In the genomic region with DNA sequence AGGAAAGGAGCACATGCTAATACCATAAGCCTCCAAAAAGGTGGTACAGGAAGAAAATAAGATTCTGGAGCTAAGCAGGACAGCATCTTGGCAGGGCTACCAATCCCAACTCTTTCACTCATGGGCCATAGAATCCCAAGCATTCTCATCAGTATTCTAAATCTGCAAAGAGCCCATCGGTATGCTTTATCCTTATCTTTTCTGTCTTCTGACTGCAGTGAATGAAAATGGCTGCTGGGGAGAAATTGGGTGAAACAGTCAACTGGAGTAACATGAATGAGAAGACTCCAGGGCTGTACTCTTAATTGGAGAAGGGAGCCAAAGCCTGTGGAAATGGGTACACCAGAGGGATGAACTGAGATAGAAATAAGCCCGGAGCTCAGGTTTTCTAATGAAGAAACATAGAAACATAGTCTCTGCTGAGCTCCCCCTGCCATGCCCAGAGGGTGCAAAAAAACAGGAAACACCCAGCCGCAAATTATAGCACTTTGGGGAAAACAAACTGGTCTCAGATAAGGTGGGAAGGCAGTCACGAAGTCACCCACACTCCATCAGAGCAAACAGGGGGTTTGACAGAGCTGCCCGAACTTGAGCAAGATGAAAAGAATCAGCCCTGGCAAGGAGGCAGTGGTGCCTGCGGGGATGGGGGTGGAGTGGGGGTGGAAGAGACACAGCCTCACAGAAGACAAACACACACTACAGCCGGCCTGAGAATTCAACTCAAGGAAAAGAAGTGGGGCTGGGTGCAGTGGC, we compare ENCODE assay signal across 1 cellular context.
TF ChIP-seq lines count a peak whose summit lies in the region.

No MANE protein-coding gene starts in this region.

TF ChIP-seq in GM12878, 131 proteins besides CTCF, POLR2A, EP300 and RAD21 (continued from another document):
- TF ChIP-seq, protein P1, sequence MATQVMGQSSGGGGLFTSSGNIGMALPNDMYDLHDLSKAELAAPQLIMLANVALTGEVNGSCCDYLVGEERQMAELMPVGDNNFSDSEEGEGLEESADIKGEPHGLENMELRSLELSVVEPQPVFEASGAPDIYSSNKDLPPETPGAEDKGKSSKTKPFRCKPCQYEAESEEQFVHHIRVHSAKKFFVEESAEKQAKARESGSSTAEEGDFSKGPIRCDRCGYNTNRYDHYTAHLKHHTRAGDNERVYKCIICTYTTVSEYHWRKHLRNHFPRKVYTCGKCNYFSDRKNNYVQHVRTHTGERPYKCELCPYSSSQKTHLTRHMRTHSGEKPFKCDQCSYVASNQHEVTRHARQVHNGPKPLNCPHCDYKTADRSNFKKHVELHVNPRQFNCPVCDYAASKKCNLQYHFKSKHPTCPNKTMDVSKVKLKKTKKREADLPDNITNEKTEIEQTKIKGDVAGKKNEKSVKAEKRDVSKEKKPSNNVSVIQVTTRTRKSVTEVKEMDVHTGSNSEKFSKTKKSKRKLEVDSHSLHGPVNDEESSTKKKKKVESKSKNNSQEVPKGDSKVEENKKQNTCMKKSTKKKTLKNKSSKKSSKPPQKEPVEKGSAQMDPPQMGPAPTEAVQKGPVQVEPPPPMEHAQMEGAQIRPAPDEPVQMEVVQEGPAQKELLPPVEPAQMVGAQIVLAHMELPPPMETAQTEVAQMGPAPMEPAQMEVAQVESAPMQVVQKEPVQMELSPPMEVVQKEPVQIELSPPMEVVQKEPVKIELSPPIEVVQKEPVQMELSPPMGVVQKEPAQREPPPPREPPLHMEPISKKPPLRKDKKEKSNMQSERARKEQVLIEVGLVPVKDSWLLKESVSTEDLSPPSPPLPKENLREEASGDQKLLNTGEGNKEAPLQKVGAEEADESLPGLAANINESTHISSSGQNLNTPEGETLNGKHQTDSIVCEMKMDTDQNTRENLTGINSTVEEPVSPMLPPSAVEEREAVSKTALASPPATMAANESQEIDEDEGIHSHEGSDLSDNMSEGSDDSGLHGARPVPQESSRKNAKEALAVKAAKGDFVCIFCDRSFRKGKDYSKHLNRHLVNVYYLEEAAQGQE (IDR thresholded peaks at IDR 0.05; ENCODE audit: low read depth, low read length), result no peak
- TF ChIP-seq, protein P2, sequence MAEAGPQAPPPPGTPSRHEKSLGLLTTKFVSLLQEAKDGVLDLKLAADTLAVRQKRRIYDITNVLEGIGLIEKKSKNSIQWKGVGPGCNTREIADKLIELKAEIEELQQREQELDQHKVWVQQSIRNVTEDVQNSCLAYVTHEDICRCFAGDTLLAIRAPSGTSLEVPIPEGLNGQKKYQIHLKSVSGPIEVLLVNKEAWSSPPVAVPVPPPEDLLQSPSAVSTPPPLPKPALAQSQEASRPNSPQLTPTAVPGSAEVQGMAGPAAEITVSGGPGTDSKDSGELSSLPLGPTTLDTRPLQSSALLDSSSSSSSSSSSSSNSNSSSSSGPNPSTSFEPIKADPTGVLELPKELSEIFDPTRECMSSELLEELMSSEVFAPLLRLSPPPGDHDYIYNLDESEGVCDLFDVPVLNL (IDR thresholded peaks at IDR 0.05; ENCODE audit: low read depth, low read length), result no peak
- TF ChIP-seq, protein P3, sequence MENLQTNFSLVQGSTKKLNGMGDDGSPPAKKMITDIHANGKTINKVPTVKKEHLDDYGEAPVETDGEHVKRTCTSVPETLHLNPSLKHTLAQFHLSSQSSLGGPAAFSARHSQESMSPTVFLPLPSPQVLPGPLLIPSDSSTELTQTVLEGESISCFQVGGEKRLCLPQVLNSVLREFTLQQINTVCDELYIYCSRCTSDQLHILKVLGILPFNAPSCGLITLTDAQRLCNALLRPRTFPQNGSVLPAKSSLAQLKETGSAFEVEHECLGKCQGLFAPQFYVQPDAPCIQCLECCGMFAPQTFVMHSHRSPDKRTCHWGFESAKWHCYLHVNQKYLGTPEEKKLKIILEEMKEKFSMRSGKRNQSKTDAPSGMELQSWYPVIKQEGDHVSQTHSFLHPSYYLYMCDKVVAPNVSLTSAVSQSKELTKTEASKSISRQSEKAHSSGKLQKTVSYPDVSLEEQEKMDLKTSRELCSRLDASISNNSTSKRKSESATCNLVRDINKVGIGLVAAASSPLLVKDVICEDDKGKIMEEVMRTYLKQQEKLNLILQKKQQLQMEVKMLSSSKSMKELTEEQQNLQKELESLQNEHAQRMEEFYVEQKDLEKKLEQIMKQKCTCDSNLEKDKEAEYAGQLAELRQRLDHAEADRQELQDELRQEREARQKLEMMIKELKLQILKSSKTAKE (IDR thresholded peaks at IDR 0.05; ENCODE audit: low read depth, poor library complexity, severe bottlenecking), result no peak
- TF ChIP-seq TARDBP (IDR thresholded peaks at IDR 0.05; ENCODE audit: borderline replicate concordance), result no peak
- TF ChIP-seq, protein P4, sequence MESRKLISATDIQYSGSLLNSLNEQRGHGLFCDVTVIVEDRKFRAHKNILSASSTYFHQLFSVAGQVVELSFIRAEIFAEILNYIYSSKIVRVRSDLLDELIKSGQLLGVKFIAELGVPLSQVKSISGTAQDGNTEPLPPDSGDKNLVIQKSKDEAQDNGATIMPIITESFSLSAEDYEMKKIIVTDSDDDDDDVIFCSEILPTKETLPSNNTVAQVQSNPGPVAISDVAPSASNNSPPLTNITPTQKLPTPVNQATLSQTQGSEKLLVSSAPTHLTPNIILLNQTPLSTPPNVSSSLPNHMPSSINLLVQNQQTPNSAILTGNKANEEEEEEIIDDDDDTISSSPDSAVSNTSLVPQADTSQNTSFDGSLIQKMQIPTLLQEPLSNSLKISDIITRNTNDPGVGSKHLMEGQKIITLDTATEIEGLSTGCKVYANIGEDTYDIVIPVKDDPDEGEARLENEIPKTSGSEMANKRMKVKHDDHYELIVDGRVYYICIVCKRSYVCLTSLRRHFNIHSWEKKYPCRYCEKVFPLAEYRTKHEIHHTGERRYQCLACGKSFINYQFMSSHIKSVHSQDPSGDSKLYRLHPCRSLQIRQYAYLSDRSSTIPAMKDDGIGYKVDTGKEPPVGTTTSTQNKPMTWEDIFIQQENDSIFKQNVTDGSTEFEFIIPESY (IDR thresholded peaks at IDR 0.05), result no peak
